ENCODE assay signal across 28 cellular contexts in the genomic region with DNA sequence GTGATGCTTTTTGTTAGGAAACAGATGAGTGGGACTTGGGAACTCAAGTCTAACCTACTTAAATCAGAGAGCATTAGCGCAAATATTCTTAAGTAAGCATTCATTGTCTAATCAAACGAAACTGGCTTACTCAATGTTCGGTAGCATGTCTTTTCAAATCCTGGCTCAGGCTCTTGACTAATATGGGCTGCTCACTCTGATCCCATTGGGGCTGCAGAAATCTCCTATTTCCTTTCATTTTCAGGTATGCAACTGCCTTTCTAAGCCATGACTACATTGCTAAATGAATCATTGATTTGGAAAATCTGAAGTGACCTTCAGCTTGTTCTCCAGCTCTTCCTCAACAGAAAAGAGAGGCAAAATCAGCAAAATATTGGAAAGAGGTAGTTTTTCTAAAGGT.
DNase-seq lines count a peak whose midpoint lies in the region; FAIRE-seq and TF ChIP-seq lines count a peak whose summit lies in the region.
"Had no signal": no experiment of that assay in that cellular context is flagged by ENCODE, and none has a peak within 500 bp of the region (broad histone marks: within the 10 kb centered on the region; RNA-seq: fewer than 3 reads in every experiment).

No MANE protein-coding gene starts in this region.

- no peaks in the 10 kb centered on the region for H3F3A ChIP-seq in smooth muscle cell (ENCODE audit: low read depth)

- H3K4me2 ChIP-seq in smooth muscle cell = no peak overlapping the region

- 62% methylated on average over 3 of the region's 3 CpGs for WGBS in smooth muscle cell (ENCODE audit: low lambda C conversion rate)

- no peaks in the 10 kb centered on the region for H3K79me2 ChIP-seq in smooth muscle cell (ENCODE audit: low read depth)

- DNase-seq in D721Med (ENCODE audit: insufficient read length, low spot score) (no peak), NCI-H82 treated with DMSO at 0.1 percent for 48 hours (lab: John Stamatoyannopoulos, UW; ENCODE audit: unreplicated experiment) (peak; percentile 37), kidney tubule cell (ENCODE audit: low spot score) (peak; percentile 62), SK-N-DZ (ENCODE audit: low spot score) (no peak), NCI-H2081 (lab: John Stamatoyannopoulos, UW) (no peak), dermis blood vessel endothelial cell (no peak), smooth muscle cell (lab: John Stamatoyannopoulos, UW; ENCODE audit: unreplicated experiment) (no peak)
- DNase-seq: activated CD4-positive, alpha-beta T cell treated with anti-CD3 and anti-CD28 coated beads for 36 hours; activated CD8-positive, alpha-beta memory T cell treated with anti-CD3 and anti-CD28 coated beads, Interleukin-2, amount 50 U/mL, for 48 hours; activated CD8-positive, alpha-beta T cell treated with anti-CD3 and anti-CD28 coated beads for 36 hours; activated naive CD4-positive, alpha-beta T cell treated with anti-CD3 and anti-CD28 coated beads, Interleukin-2, amount 10 ng/mL, durations not matched to agents 7 days and 5 days; adrenal gland; brain microvascular endothelial cell; Calu3; effector CD4-positive, alpha-beta T cell; GM23248; heart left ventricle; Karpas-422; lower lobe of right lung; naive thymus-derived CD4-positive, alpha-beta T cell; NCI-H524; OCI-M1; small intestine; stimulated activated naive CD4-positive, alpha-beta T cell treated with Interleukin-2 at 50 U/mL for 16 hours; upper lobe of right lung had no signal

- no peak overlapping the region for H2AFZ ChIP-seq in smooth muscle cell (ENCODE audit: low read depth)
- H2AFZ ChIP-seq: GM23248 had no signal

- H3K4me3 ChIP-seq in endocrine pancreas (ENCODE audit: control insufficient read depth, insufficient read depth, low read length) = peak overlapping the region; percentile 24
- no peak overlapping the region for H3K4me3 ChIP-seq in smooth muscle cell
- H3K4me3 ChIP-seq: adrenal gland, GM23248, heart left ventricle, lower lobe of right lung, suprapubic skin, upper lobe of right lung had no signal

- H3K36me3 ChIP-seq in endocrine pancreas (ENCODE audit: control insufficient read depth, insufficient read depth, low read length) (no peaks in the 10 kb centered on the region), smooth muscle cell (ENCODE audit: low read depth) (no peaks in the 10 kb centered on the region)
- H3K36me3 ChIP-seq: adrenal gland, brain microvascular endothelial cell, heart left ventricle, lower lobe of right lung, neutrophil, suprapubic skin, upper lobe of right lung had no signal

- H3K9me3 ChIP-seq in endocrine pancreas (ENCODE audit: control insufficient read depth, low read length) (no peaks in the 10 kb centered on the region), smooth muscle cell (replicated peaks; ENCODE audit: low read depth) (no peaks in the 10 kb centered on the region)
- H3K9me3 ChIP-seq: adrenal gland, lower lobe of right lung, neutrophil, suprapubic skin, upper lobe of right lung had no signal

- H3K27me3 ChIP-seq in endocrine pancreas (ENCODE audit: control insufficient read depth, insufficient read depth, low read length) (no peaks in the 10 kb centered on the region), smooth muscle cell (ENCODE audit: low read depth) (no peaks in the 10 kb centered on the region)
- H3K27me3 ChIP-seq: adrenal gland, brain microvascular endothelial cell, heart left ventricle, neutrophil, suprapubic skin, upper lobe of right lung had no signal

- peak; percentile 6 for FAIRE-seq in D721Med (lab: Jason Lieb, UNC)

- TF ChIP-seq CTCF in D721Med (IDR thresholded peaks at IDR 0.05; ENCODE audit: insufficient read depth, missing control alignments) (no peak), smooth muscle cell (IDR thresholded peaks at IDR 0.05; ENCODE audit: borderline replicate concordance, insufficient read depth, poor library complexity, severe bottlenecking) (no peak)

- H3K4me1 ChIP-seq in endocrine pancreas (ENCODE audit: control insufficient read depth, insufficient read depth, low read length) (peaks cover 6% of the 10 kb centered on the region), smooth muscle cell (ENCODE audit: low read depth) (no peaks in the 10 kb centered on the region)
- H3K4me1 ChIP-seq: adrenal gland, heart left ventricle, lower lobe of right lung, suprapubic skin, upper lobe of right lung had no signal

- no peaks in the 10 kb centered on the region for H4K20me1 ChIP-seq in smooth muscle cell (ENCODE audit: low read depth)

- H3K9ac ChIP-seq in endocrine pancreas (ENCODE audit: control insufficient read depth, insufficient read depth, low read length) (no peak overlapping the region), smooth muscle cell (ENCODE audit: low read depth) (no peak overlapping the region)
- H3K9ac ChIP-seq: GM23248 had no signal

- no peak overlapping the region for H3K27ac ChIP-seq in smooth muscle cell (ENCODE audit: low read depth)
- H3K27ac ChIP-seq: adrenal gland, brain microvascular endothelial cell, GM23248, heart left ventricle, lower lobe of right lung, neutrophil, suprapubic skin, upper lobe of right lung had no signal

Comparison
In these comparisons a context has a peak if more than half of its experiments do, and no peak if none do; other contexts are left out.
1. DNase-seq: peak in NCI-H82 treated with DMSO at 0.1 percent for 48 hours (single experiment) and kidney tubule cell (single experiment); none in D721Med (single experiment), SK-N-DZ (single experiment), NCI-H2081 (0 of 2), dermis blood vessel endothelial cell (single experiment) and smooth muscle cell (single experiment).